18 cellular contexts compared by ENCODE assay signal in genomic region chr16:84086996-84087395, GRCh38. TPM values are rescaled to one million over a fixed set of nuclear protein-coding genes. Genes with fewer than 3 reads are reported as not detected.
DNase-seq lines count a peak whose midpoint lies in the region; ATAC-seq and TF ChIP-seq lines count a peak whose summit lies in the region.
"Had no signal": no experiment of that assay in that cellular context is flagged by ENCODE, and none has a peak within 500 bp of the region (broad histone marks: within the 10 kb centered on the region; RNA-seq: fewer than 3 reads in every experiment).

No MANE protein-coding gene starts in this region.

- peak overlapping the region; percentile 55 for H3K9ac ChIP-seq in Karpas-422 (ENCODE audit: low read length)

- H3K4me3 Mint-ChIP-seq in T-helper 17 cell (no peak overlapping the region), nephron progenitor cell (no peak overlapping the region)
- H3K4me3 Mint-ChIP-seq in stimulated activated naive B cell treated with anti-CD40 and anti-IgM and Interleukin-4, amounts not matched to agents 10 μg/mL and 1 μg/mL and 100 μg/mL, for 72 hours, result peak overlapping the region; percentile 4 to 23

- H3K9me3 Mint-ChIP-seq in stimulated activated naive B cell treated with anti-CD40 and anti-IgM and Interleukin-4, amounts not matched to agents 10 μg/mL and 1 μg/mL and 100 μg/mL, for 72 hours, result no peaks in the 10 kb centered on the region
- H3K9me3 Mint-ChIP-seq in nephron progenitor cell, result no peaks in the 10 kb centered on the region

- H3K4me3 ChIP-seq in right atrium auricular region, result no peak overlapping the region
- H3K4me3 ChIP-seq in Karpas-422 (ENCODE audit: low read length), result peak overlapping the region; percentile 33; the same call in 1 of the 2 replicates
- no peak overlapping the region for H3K4me3 ChIP-seq in H7 (ENCODE audit: insufficient read depth, low read depth, low read length)
- H3K4me3 ChIP-seq: HAP-1 had no signal

- TF ChIP-seq CTCF in right atrium auricular region (IDR thresholded peaks at IDR 0.05) (no peak), nephron progenitor cell (IDR thresholded peaks at IDR 0.05) (no peak)

- peaks cover 0 to 29% of the 10 kb centered on the region in 2 donors for H3K4me1 ChIP-seq in right atrium auricular region
- peaks cover 61% of the 10 kb centered on the region for H3K4me1 ChIP-seq in Karpas-422 (ENCODE audit: low read length)
- H3K4me1 ChIP-seq: Caco-2, HAP-1 had no signal

- H3K36me3 Mint-ChIP-seq in T-helper 17 cell (ENCODE audit: low read depth) (peaks cover 9% of the 10 kb centered on the region), nephron progenitor cell (ENCODE audit: low read depth) (peaks cover 58% of the 10 kb centered on the region)
- H3K36me3 Mint-ChIP-seq in stimulated activated naive B cell treated with anti-CD40 and anti-IgM and Interleukin-4, amounts not matched to agents 10 μg/mL and 1 μg/mL and 100 μg/mL, for 72 hours, result peaks cover 45 to 67% of the 10 kb centered on the region in 2 donors

- no peaks in the 10 kb centered on the region for H3K9me2 ChIP-seq in Karpas-422 (replicated peaks; ENCODE audit: insufficient read depth, low read length)

- intact Hi-C loops in Right ventricle myocardium superior (cut with DNase I), result loop anchor here (5.0 to 10.0 kb wide), 2 partner anchors 58 to 100 kb away; partner anchors contain the start of genes DNAAF1, HSDL1 and TAF1C

- peak overlapping the region; percentile 68 for H3K4me2 ChIP-seq in Karpas-422 (ENCODE audit: low read depth, low read length, poor library complexity, severe bottlenecking)

- H3K27ac Mint-ChIP-seq in T-helper 17 cell (peak overlapping the region; percentile 81), nephron progenitor cell (no peak overlapping the region)
- H3K27ac Mint-ChIP-seq in stimulated activated naive B cell treated with anti-CD40 and anti-IgM and Interleukin-4, amounts not matched to agents 10 μg/mL and 1 μg/mL and 100 μg/mL, for 72 hours, result no peak overlapping the region

- no peak for ATAC-seq in Right ventricle myocardium superior (ENCODE audit: poor library complexity)
- ATAC-seq in T-helper 17 cell, result no peak
- ATAC-seq in stimulated activated naive B cell treated with anti-CD40 and anti-IgM and Interleukin-4, amounts not matched to agents 10 μg/mL and 1 μg/mL and 100 μg/mL, for 72 hours (replicated peaks), result peak in 1 of 2 donors; percentile 15

- H2AFZ ChIP-seq in Karpas-422 (ENCODE audit: low read length), result no peak overlapping the region

- DNase-seq in right atrium auricular region (ENCODE audit: low spot score) (no peak), Right ventricle myocardium superior (no peak), Karpas-422 (no peak), T-helper 17 cell (no peak), nephron progenitor cell (no peak), H7 (no peak), DMS 273 treated with DMSO at 0.1 percent for 48 hours (lab: John Stamatoyannopoulos, UW) (no peak)
- DNase-seq in stimulated activated naive B cell treated with anti-CD40 and anti-IgM and Interleukin-4, amounts not matched to agents 10 μg/mL and 1 μg/mL and 100 μg/mL, for 72 hours, result no peak
- DNase-seq: DMS53, IMR-90, NCI-H1048, NCI-H1436 treated with DMSO at 0.1 percent for 48 hours, NCI-H2029 treated with DMSO at 0.1 percent for 48 hours, NCI-H510A, NCI-H82 had no signal

- H3K9me3 ChIP-seq in right atrium auricular region, result no peaks in the 10 kb centered on the region
- H3K9me3 ChIP-seq in Karpas-422 (ENCODE audit: low read length), result no peaks in the 10 kb centered on the region
- H3K9me3 ChIP-seq in T-helper 17 cell (ENCODE audit: control insufficient read depth, low read length, poor library complexity, severe bottlenecking), result no peaks in the 10 kb centered on the region
- H3K9me3 ChIP-seq: Caco-2, HAP-1 had no signal

- peaks cover 20% of the 10 kb centered on the region for H3K79me2 ChIP-seq in Karpas-422 (ENCODE audit: low read length)

- H3K36me3 ChIP-seq in right atrium auricular region, result peaks cover 77% of the 10 kb centered on the region
- peaks cover 26% of the 10 kb centered on the region; the same call in 1 of the 2 replicates for H3K36me3 ChIP-seq in Karpas-422 (ENCODE audit: insufficient read depth, low read length)
- H3K36me3 ChIP-seq in H7 (replicated peaks; ENCODE audit: control insufficient read depth, insufficient read depth, low read length), result peaks cover 23% of the 10 kb centered on the region

- no peaks in the 10 kb centered on the region for H3K27me3 ChIP-seq in right atrium auricular region
- no peaks in the 10 kb centered on the region for H3K27me3 ChIP-seq in Karpas-422 (ENCODE audit: low read length)
- no peaks in the 10 kb centered on the region for H3K27me3 ChIP-seq in H7 (ENCODE audit: control insufficient read depth, insufficient read depth, low read length)

- H3K27ac ChIP-seq in right atrium auricular region (peak overlapping the region; percentile 76 to 85), Karpas-422 (ENCODE audit: low read length) (peak overlapping the region; percentile 82)

- H4K20me1 ChIP-seq in Karpas-422 (ENCODE audit: insufficient read depth, low read depth, low read length), result no peaks in the 10 kb centered on the region

- H3K4me1 Mint-ChIP-seq in T-helper 17 cell (peaks cover 31% of the 10 kb centered on the region), nephron progenitor cell (peaks cover 10% of the 10 kb centered on the region)
- peaks cover 35 to 47% of the 10 kb centered on the region in 2 donors for H3K4me1 Mint-ChIP-seq in stimulated activated naive B cell treated with anti-CD40 and anti-IgM and Interleukin-4, amounts not matched to agents 10 μg/mL and 1 μg/mL and 100 μg/mL, for 72 hours

- H3K27me3 Mint-ChIP-seq in T-helper 17 cell (no peaks in the 10 kb centered on the region), nephron progenitor cell (ENCODE audit: low read depth, poor library complexity) (no peaks in the 10 kb centered on the region)
- no peaks in the 10 kb centered on the region for H3K27me3 Mint-ChIP-seq in stimulated activated naive B cell treated with anti-CD40 and anti-IgM and Interleukin-4, amounts not matched to agents 10 μg/mL and 1 μg/mL and 100 μg/mL, for 72 hours

RNA-seq across cellular contexts. Expression of gene MBTPS1, which starts 29.7 kb away (rescaled TPM):
- total RNA-seq in right atrium auricular region, result 10 to 100 TPM; 75.3 to 77.5 TPM
- 67.3 TPM for total RNA-seq in Right ventricle myocardium superior
- 80.9 and 94.7 TPM in 2 replicates for total RNA-seq in Karpas-422 (2014; rRNA removed; shearing (Covaris generic); ENCODE audit: low replicate concordance)
- 100 to 1,000 TPM in 1 of 2 donors, 10 to 100 TPM in 1; 94.4 to 114 TPM for total RNA-seq in T-helper 17 cell
- total RNA-seq in H7 (2014; rRNA removed; shearing (Covaris generic)), result 32.3 and 34.4 TPM in 2 replicates

RNA-seq across cellular contexts. Expression of gene SLC38A8, which starts 44.4 kb away (rescaled TPM):
- total RNA-seq in right atrium auricular region (not detected), Right ventricle myocardium superior (0.78 TPM), T-helper 17 cell (not detected)
- total RNA-seq in Karpas-422 (2014; rRNA removed; shearing (Covaris generic); ENCODE audit: low replicate concordance), result not detected in 2 replicates
- total RNA-seq in H7 (2014; rRNA removed; shearing (Covaris generic)), result not detected in 2 replicates
- total RNA-seq: HT1080, IMR-90 had no signal

RNA-seq across cellular contexts. Expression of gene HSDL1, which starts 58.0 kb away (rescaled TPM):
- total RNA-seq in right atrium auricular region (10 to 100 TPM; 14.6 to 15.4 TPM), Right ventricle myocardium superior (22.6 TPM), T-helper 17 cell (10 to 100 TPM; 11.9 to 12.6 TPM)
- total RNA-seq in Karpas-422 (2014; rRNA removed; shearing (Covaris generic); ENCODE audit: low replicate concordance), result 26.0 and 55.2 TPM in 2 replicates
- 44.5 and 53.5 TPM in 2 replicates for total RNA-seq in H7 (2014; rRNA removed; shearing (Covaris generic))

RNA-seq across cellular contexts. Expression of gene DNAAF1, which starts 58.1 kb away (rescaled TPM):
- total RNA-seq in right atrium auricular region, result 1 to 10 TPM in 1 of 2 donors, not detected in 1; 1.8 TPM
- not detected for total RNA-seq in Right ventricle myocardium superior
- total RNA-seq in Karpas-422 (2014; rRNA removed; shearing (Covaris generic); ENCODE audit: low replicate concordance), result not detected in 2 replicates
- not detected for total RNA-seq in T-helper 17 cell
- total RNA-seq in H7 (2014; rRNA removed; shearing (Covaris generic)), result 0.07 TPM in 1 of 2 replicates, not detected in the other
- total RNA-seq: HT1080, IMR-90 had no signal

Comparison
In these comparisons a context has a peak if more than half of its experiments do, and no peak if none do; other contexts are left out.
1. H3K4me3 Mint-ChIP-seq: peak in stimulated activated naive B cell treated with anti-CD40 and anti-IgM and Interleukin-4, amounts not matched to agents 10 μg/mL and 1 μg/mL and 100 μg/mL, for 72 hours (2 of 2); none in T-helper 17 cell (single experiment) and nephron progenitor cell (single experiment).